ENCODE assay signal across 1 cellular context in genomic region chr7:103344453-103345149, GRCh38.
TF ChIP-seq lines count a peak whose summit lies in the region.

DNAJC2 (minus strand) TSS chr7:103344767; CDS start chr7:103344622, 145 bp downstream.

TF ChIP-seq in HepG2, 621 proteins besides CTCF, POLR2A, EP300 and RAD21 (continued from another document and continues in another):
- TF ChIP-seq NCOA5 (CRISPR knock-in tag; IDR thresholded peaks at IDR 0.05) (0 out of 2 replicates have a peak, but pooled peaks have one; percentile 59), CAMTA2 (CRISPR knock-in tag; IDR thresholded peaks at IDR 0.05; ENCODE audit: borderline replicate concordance) (no peak), ZNF564 (CRISPR knock-in tag; IDR thresholded peaks at IDR 0.05) (peak; percentile 70), NR3C1 (CRISPR knock-in tag; IDR thresholded peaks at IDR 0.05) (no peak), YEATS4 (CRISPR knock-in tag; IDR thresholded peaks at IDR 0.05; ENCODE audit: borderline replicate concordance) (peak; percentile 99), ZBTB20 (CRISPR knock-in tag; IDR thresholded peaks at IDR 0.05; ENCODE audit: borderline replicate concordance, low read depth) (peak; percentile 64), XBP1 (CRISPR knock-in tag; IDR thresholded peaks at IDR 0.05) (0 out of 2 replicates have a peak, but pooled peaks have one; percentile 49), BORCS8-MEF2B (CRISPR knock-in tag; IDR thresholded peaks at IDR 0.05) (no peak; the same call in 1 of the 2 replicates), JUNB (CRISPR knock-in tag; IDR thresholded peaks at IDR 0.05; ENCODE audit: borderline replicate concordance) (no peak), MLXIP (CRISPR knock-in tag; IDR thresholded peaks at IDR 0.05; ENCODE audit: borderline replicate concordance) (no peak), MXI1 (IDR thresholded peaks at IDR 0.05; ENCODE audit: borderline replicate concordance, low read depth, low read length) (peak; percentile 91; the same call in 2 of the 3 replicates), ZNF776 (CRISPR knock-in tag; IDR thresholded peaks at IDR 0.05) (no peak), MTERF4 (CRISPR knock-in tag; IDR thresholded peaks at IDR 0.05) (0 out of 2 replicates have a peak, but pooled peaks have one; percentile 86), NFE2L2 (IDR thresholded peaks at IDR 0.05; ENCODE audit: low read length) (no peak), SOX5 (CRISPR knock-in tag; IDR thresholded peaks at IDR 0.05; ENCODE audit: borderline replicate concordance) (peak; percentile 54; the same call in 1 of the 2 replicates), ZNF333 (CRISPR knock-in tag; IDR thresholded peaks at IDR 0.05; ENCODE audit: borderline replicate concordance) (no peak), ZSCAN29 (CRISPR knock-in tag; conservative IDR thresholded peaks at IDR 0.05) (no peak), GABPA (IDR thresholded peaks at IDR 0.05; ENCODE audit: low read depth, low read length) (peak; percentile 84), GABPA (CRISPR knock-in tag; IDR thresholded peaks at IDR 0.05; ENCODE audit: low read depth) (peak; percentile 97), GMEB2 (CRISPR knock-in tag; IDR thresholded peaks at IDR 0.05; ENCODE audit: low read depth) (peak; percentile 60), ZSCAN25 (CRISPR knock-in tag; IDR thresholded peaks at IDR 0.05) (peak; percentile 44), HMG20B (CRISPR knock-in tag; conservative IDR thresholded peaks at IDR 0.05) (no peak; the same call in 1 of the 2 replicates), FOXK2 (IDR thresholded peaks at IDR 0.05) (no peak), FOXA1 (IDR thresholded peaks at IDR 0.05) (no peak), FOXA1 (CRISPR knock-in tag; IDR thresholded peaks at IDR 0.05) (no peak), ZNF747 (CRISPR knock-in tag; IDR thresholded peaks at IDR 0.05; ENCODE audit: borderline replicate concordance) (no peak), MED1 (CRISPR knock-in tag; IDR thresholded peaks at IDR 0.05) (peak; percentile 81; the same call in 1 of the 2 replicates), AKAP8 (CRISPR knock-in tag; IDR thresholded peaks at IDR 0.05) (peak; percentile 84), RFXAP (CRISPR knock-in tag; IDR thresholded peaks at IDR 0.05; ENCODE audit: borderline replicate concordance) (peak; percentile 80), KLF12 (CRISPR knock-in tag; IDR thresholded peaks at IDR 0.05; ENCODE audit: borderline replicate concordance) (peak; percentile 66; the same call in 1 of the 2 replicates), ZNF513 (CRISPR knock-in tag; conservative IDR thresholded peaks at IDR 0.05) (peak; percentile 91; the same call in 1 of the 2 replicates), ZNF274 (CRISPR knock-in tag; IDR thresholded peaks at IDR 0.05) (peak; percentile 60; the same call in 1 of the 2 replicates), KMT2A (CRISPR knock-in tag; IDR thresholded peaks at IDR 0.05) (peak; percentile 99), NFAT5 (CRISPR knock-in tag; IDR thresholded peaks at IDR 0.05) (0 out of 2 replicates have a peak, but pooled peaks have one; percentile 66), ZNF460 (CRISPR knock-in tag; IDR thresholded peaks at IDR 0.05; ENCODE audit: borderline replicate concordance) (no peak; the same call in 1 of the 2 replicates), ATF1 (CRISPR knock-in tag; IDR thresholded peaks at IDR 0.05) (peak; percentile 82), RORA (CRISPR knock-in tag; IDR thresholded peaks at IDR 0.05) (no peak)
- TF ChIP-seq, protein P1, sequence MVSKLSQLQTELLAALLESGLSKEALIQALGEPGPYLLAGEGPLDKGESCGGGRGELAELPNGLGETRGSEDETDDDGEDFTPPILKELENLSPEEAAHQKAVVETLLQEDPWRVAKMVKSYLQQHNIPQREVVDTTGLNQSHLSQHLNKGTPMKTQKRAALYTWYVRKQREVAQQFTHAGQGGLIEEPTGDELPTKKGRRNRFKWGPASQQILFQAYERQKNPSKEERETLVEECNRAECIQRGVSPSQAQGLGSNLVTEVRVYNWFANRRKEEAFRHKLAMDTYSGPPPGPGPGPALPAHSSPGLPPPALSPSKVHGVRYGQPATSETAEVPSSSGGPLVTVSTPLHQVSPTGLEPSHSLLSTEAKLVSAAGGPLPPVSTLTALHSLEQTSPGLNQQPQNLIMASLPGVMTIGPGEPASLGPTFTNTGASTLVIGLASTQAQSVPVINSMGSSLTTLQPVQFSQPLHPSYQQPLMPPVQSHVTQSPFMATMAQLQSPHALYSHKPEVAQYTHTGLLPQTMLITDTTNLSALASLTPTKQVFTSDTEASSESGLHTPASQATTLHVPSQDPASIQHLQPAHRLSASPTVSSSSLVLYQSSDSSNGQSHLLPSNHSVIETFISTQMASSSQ (IDR thresholded peaks at IDR 0.05; ENCODE audit: low read depth) = peak; percentile 58
- TF ChIP-seq, protein P1 (CRISPR knock-in tag; IDR thresholded peaks at IDR 0.05; ENCODE audit: borderline replicate concordance) = peak; percentile 66; the same call in 1 of the 2 replicates
- TF ChIP-seq, protein P2, sequence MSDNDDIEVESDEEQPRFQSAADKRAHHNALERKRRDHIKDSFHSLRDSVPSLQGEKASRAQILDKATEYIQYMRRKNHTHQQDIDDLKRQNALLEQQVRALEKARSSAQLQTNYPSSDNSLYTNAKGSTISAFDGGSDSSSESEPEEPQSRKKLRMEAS (IDR thresholded peaks at IDR 0.05) = peak; percentile 98
- TF ChIP-seq, protein P3, sequence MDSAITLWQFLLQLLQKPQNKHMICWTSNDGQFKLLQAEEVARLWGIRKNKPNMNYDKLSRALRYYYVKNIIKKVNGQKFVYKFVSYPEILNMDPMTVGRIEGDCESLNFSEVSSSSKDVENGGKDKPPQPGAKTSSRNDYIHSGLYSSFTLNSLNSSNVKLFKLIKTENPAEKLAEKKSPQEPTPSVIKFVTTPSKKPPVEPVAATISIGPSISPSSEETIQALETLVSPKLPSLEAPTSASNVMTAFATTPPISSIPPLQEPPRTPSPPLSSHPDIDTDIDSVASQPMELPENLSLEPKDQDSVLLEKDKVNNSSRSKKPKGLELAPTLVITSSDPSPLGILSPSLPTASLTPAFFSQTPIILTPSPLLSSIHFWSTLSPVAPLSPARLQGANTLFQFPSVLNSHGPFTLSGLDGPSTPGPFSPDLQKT (CRISPR knock-in tag; IDR thresholded peaks at IDR 0.05; ENCODE audit: borderline replicate concordance) = no peak
- TF ChIP-seq, protein P4, sequence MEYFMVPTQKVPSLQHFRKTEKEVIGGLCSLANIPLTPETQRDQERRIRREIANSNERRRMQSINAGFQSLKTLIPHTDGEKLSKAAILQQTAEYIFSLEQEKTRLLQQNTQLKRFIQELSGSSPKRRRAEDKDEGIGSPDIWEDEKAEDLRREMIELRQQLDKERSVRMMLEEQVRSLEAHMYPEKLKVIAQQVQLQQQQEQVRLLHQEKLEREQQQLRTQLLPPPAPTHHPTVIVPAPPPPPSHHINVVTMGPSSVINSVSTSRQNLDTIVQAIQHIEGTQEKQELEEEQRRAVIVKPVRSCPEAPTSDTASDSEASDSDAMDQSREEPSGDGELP (IDR thresholded peaks at IDR 0.05; ENCODE audit: borderline replicate concordance, low read depth) = peak; percentile 57; the same call in 1 of the 2 replicates
